8 cellular contexts compared by ENCODE assay signal in the genomic region with DNA sequence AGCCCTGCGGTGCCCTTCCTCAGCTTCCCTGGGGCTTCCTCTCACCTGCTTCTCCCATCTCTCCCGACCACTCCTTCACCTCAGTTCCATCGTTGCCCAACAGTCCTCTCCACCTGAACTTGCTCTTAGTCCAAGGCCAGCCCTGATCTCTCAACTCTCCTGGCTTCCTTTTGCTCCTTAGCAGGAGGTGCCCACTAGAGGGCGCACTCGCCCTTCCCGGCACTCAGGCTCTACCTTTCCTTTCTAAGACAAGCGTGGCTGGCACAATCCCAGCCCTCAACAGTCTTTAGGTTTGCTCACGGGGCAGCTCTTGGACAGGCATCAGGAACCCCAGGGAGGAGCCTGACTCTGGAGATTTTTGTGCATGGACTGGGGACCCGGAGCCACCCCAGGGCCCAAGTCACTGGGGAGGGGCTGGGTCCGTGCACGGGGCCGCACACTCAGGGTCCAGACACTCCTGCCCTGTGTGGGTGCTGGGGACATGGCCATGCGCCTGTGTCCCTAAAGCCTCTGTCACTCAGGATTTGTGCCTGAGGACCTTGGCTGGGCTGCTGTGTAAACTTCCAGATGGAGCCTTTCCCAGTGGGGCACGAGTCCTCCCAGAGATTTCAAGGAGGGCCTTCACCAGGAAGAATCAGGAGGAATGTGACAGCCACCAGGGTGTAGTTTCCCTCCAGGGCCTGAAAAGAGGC. TPM values are rescaled to one million over a fixed set of nuclear protein-coding genes. Genes with fewer than 3 reads are reported as not detected.
DNase-seq lines count a peak whose midpoint lies in the region; ATAC-seq and TF ChIP-seq lines count a peak whose summit lies in the region.

No MANE protein-coding gene starts in this region.

- H3K4me3 Mint-ChIP-seq in nephron progenitor cell: no peak overlapping the region

- H3K9me3 ChIP-seq in A673 (ENCODE audit: low read depth, low read length, poor library complexity, severe bottlenecking): no peaks in the 10 kb centered on the region

- peaks cover 51% of the 10 kb centered on the region for H3K9me3 Mint-ChIP-seq in nephron progenitor cell

- peaks cover 7% of the 10 kb centered on the region for H3K27me3 Mint-ChIP-seq in nephron progenitor cell (ENCODE audit: low read depth, poor library complexity)

- no TSS peak for BruUV-seq in A673 (replicated peaks; lab: Mats Ljungman, UMichigan)

- no peaks in the 10 kb centered on the region for H3K36me3 Mint-ChIP-seq in nephron progenitor cell (ENCODE audit: low read depth)

- peak; percentile 97 for TF ChIP-seq CTCF in A673 (conservative IDR thresholded peaks at IDR 0.05; ENCODE audit: low read depth, low read length)
- peak; percentile 88 for TF ChIP-seq CTCF in GM12865 (IDR thresholded peaks at IDR 0.05; ENCODE audit: insufficient read depth, low read depth, low read length, missing control alignments)
- TF ChIP-seq CTCF in nephron progenitor cell (IDR thresholded peaks at IDR 0.05): peak; percentile 55

- intact Hi-C loops in A673 (cut with micrococcal nuclease; ENCODE audit: unreplicated experiment): loop anchor here (10.0 kb wide), 1 partner anchor 158 kb away; the partner anchor contains the start of gene PSG8

- H3K27ac ChIP-seq in A673 (ENCODE audit: low read depth, low read length, poor library complexity, severe bottlenecking): no peak overlapping the region
- H3K27ac ChIP-seq in epithelial cell of prostate: no peak overlapping the region

- peak; percentile 72 for DNase-seq in A673 (ENCODE audit: low spot score)
- DNase-seq in GM12865 (ENCODE audit: low read depth): peak; percentile 64
- peak; percentile 78 for DNase-seq in NCI-H2227 (lab: John Stamatoyannopoulos, UW; ENCODE audit: unreplicated experiment)
- peak; percentile 37 for DNase-seq in activated CD4-positive, alpha-beta T cell treated with anti-CD3 and anti-CD28 coated beads, Interleukin-2, amount 50 U/mL, for 1 hour
- DNase-seq in epithelial cell of prostate (ENCODE audit: low read depth, low spot score): peak; percentile 14
- peak; percentile 67 for DNase-seq in nephron progenitor cell

- H3K4me1 Mint-ChIP-seq in nephron progenitor cell: no peaks in the 10 kb centered on the region

- POLR2A ChIA-PET in A673 (lab: Charles Lee; ENCODE audit: low non-redundant PET): no interaction called here

- ATAC-seq in HG02678 (IDR thresholded peaks at IDR 0.05; ENCODE audit: unreplicated experiment) (no peak), HG03175 (IDR thresholded peaks at IDR 0.05; ENCODE audit: unreplicated experiment) (no peak)

- peaks cover 17% of the 10 kb centered on the region for H3K27me3 ChIP-seq in A673 (replicated peaks; ENCODE audit: insufficient read depth, low read depth, low read length, poor library complexity)

- H3K4me3 ChIP-seq in A673 (ENCODE audit: low read depth, low read length, poor library complexity, severe bottlenecking) (no peak overlapping the region), GM12865 (ENCODE audit: low read depth, low read length) (no peak overlapping the region)

- H3K36me3 ChIP-seq in A673 (ENCODE audit: insufficient read depth, low read length, poor library complexity, severe bottlenecking): no peaks in the 10 kb centered on the region

- CTCF ChIA-PET in A673 (lab: Charles Lee): no interaction called here

- no peaks in the 10 kb centered on the region for H3K4me1 ChIP-seq in A673 (ENCODE audit: insufficient read depth, low read length, poor library complexity, severe bottlenecking)

- H3K27ac Mint-ChIP-seq in nephron progenitor cell: no peak overlapping the region

RNA-seq across cellular contexts. Expression of gene CEACAM8, which starts 12.1 kb away (rescaled TPM):
- total RNA-seq in A673 (2021): not detected in 2 replicates

Comparison
In these comparisons a context has a peak if more than half of its experiments do, and no peak if none do; other contexts are left out.
1. DNase-seq: peak in every context shown above with its lines; median percentile 78 in NCI-H2227; 72 in A673; 67 in nephron progenitor cell; 64 in GM12865; 37 in activated CD4-positive, alpha-beta T cell treated with anti-CD3 and anti-CD28 coated beads, Interleukin-2, amount 50 U/mL, for 1 hour; 14 in epithelial cell of prostate.